Comparison of ENCODE assay signal across 11 cellular contexts in genomic region chrX:38880460-38880859, GRCh38.
DNase-seq lines count a peak whose midpoint lies in the region; ATAC-seq and TF ChIP-seq lines count a peak whose summit lies in the region.
"Had no signal": no experiment of that assay in that cellular context is flagged by ENCODE, and none has a peak within 500 bp of the region (broad histone marks: within the 10 kb centered on the region; RNA-seq: fewer than 3 reads in every experiment).

No MANE protein-coding gene starts in this region.

- H3K9me3 Mint-ChIP-seq in HFFc6 (no peaks in the 10 kb centered on the region), memory B cell (no peaks in the 10 kb centered on the region)

- in situ Hi-C loops in astrocyte of the spinal cord (cut with HindIII; ENCODE audit: low sequenced_read_pairs), result no loop called here

- peak overlapping the region in 10 of 11 experiments; percentile 23 to 76 (median 68); a peak in 18 of 22 replicates for H3K9ac ChIP-seq in BLaER1 treated with 17β-estradiol and CSF1 and Interleukin-3, amounts not matched to agents 10 nM and 100 nM

- H3K4me2 ChIP-seq in BLaER1 treated with 17β-estradiol and CSF1 and Interleukin-3, amounts not matched to agents 10 nM and 100 nM, result peak overlapping the region; percentile 79 to 91 (median 87)

- no peak for TF ChIP-seq POLR2A in adrenal gland (IDR thresholded peaks at IDR 0.05)

- intact Hi-C loops in adrenal gland (cut with DNase I), result no loop called here

- H3K36me3 Mint-ChIP-seq in HFFc6 (ENCODE audit: low read depth) (no peaks in the 10 kb centered on the region), memory B cell (no peaks in the 10 kb centered on the region)

- H3K27ac Mint-ChIP-seq in HFFc6 (peak overlapping the region; percentile 73), memory B cell (peak overlapping the region; percentile 97)

- no peaks in the 10 kb centered on the region; a peak in 2 of 22 replicates for H3K36me3 ChIP-seq in BLaER1 treated with 17β-estradiol and CSF1 and Interleukin-3, amounts not matched to agents 10 nM and 100 nM
- H3K36me3 ChIP-seq in adrenal gland (replicated peaks in 1 of 2), result no peaks in the 10 kb centered on the region

- ATAC-seq in memory B cell (ENCODE audit: low read depth) (no peak), GM21576 (IDR thresholded peaks at IDR 0.05; ENCODE audit: unreplicated experiment) (no peak)

- H4K20me1 ChIP-seq in BLaER1 treated with 17β-estradiol and CSF1 and Interleukin-3, amounts not matched to agents 10 nM and 100 nM, result no peaks in the 10 kb centered on the region

- WGBS in adrenal gland, 4 donors, result 54 to 76% (median 67%) methylated on average over 2 of the region's 2 CpGs

- DNase-seq in HFFc6 (peak; percentile 50), astrocyte of the spinal cord (ENCODE audit: low read depth, low spot score) (peak; percentile 21), memory B cell (ENCODE audit: low spot score in 2 of 2) (no peak), NOMO-1 treated with DMSO at 0.1 percent for 48 hours (lab: John Stamatoyannopoulos, UW; ENCODE audit: unreplicated experiment) (no peak), adrenal gland (no peak), mesenteric fat pad (ENCODE audit: low spot score) (no peak)
- DNase-seq: activated T-cell treated with anti-CD3 and anti-CD28 coated beads, Interleukin-2, amount 50 U/mL, for 1 hour; islet precursor cell; retina had no signal

- H3K27me3 Mint-ChIP-seq in HFFc6 (ENCODE audit: insufficient read depth) (no peaks in the 10 kb centered on the region; the same call in 1 of the 2 replicates), memory B cell (no peaks in the 10 kb centered on the region)

- peak overlapping the region in 8 of 10 experiments; percentile 12 to 49 (median 22); a peak in 14 of 20 replicates for H3K4me3 ChIP-seq in BLaER1 treated with 17β-estradiol and CSF1 and Interleukin-3, amounts not matched to agents 10 nM and 100 nM
- H3K4me3 ChIP-seq in astrocyte of the spinal cord (ENCODE audit: low read depth, low read length) (no peak overlapping the region), adrenal gland (no peak overlapping the region)

- H3K27me3 ChIP-seq in BLaER1 treated with 17β-estradiol and CSF1 and Interleukin-3, amounts not matched to agents 10 nM and 100 nM, result no peaks in the 10 kb centered on the region
- peaks cover 6% of the 10 kb centered on the region for H3K27me3 ChIP-seq in adrenal gland

- no peak overlapping the region for H3K4me3 Mint-ChIP-seq in HFFc6
- peak overlapping the region; percentile 64 for H3K4me3 Mint-ChIP-seq in memory B cell

- H3K27ac ChIP-seq in BLaER1 treated with 17β-estradiol and CSF1 and Interleukin-3, amounts not matched to agents 10 nM and 100 nM, result peak overlapping the region; percentile 30 to 95 (median 83); a peak in 21 of 22 replicates
- H3K27ac ChIP-seq in adrenal gland, result no peak overlapping the region

- H3K4me1 Mint-ChIP-seq in HFFc6 (ENCODE audit: low read depth) (peaks cover 33% of the 10 kb centered on the region), memory B cell (peaks cover 25% of the 10 kb centered on the region)

- H3K9me3 ChIP-seq in BLaER1 treated with 17β-estradiol and CSF1 and Interleukin-3, amounts not matched to agents 10 nM and 100 nM (replicated peaks in 1 of 11), result peaks cover 14 to 50% (median 34%) of the 10 kb centered on the region in 11 experiments; a peak in 19 of 22 replicates
- no peaks in the 10 kb centered on the region for H3K9me3 ChIP-seq in adrenal gland (replicated peaks in 1 of 3)

- no peak for TF ChIP-seq CTCF in HFFc6 (IDR thresholded peaks at IDR 0.05)
- TF ChIP-seq CTCF in astrocyte of the spinal cord (IDR thresholded peaks at IDR 0.05; ENCODE audit: low read depth, low read length), result no peak
- no peak for TF ChIP-seq CTCF in adrenal gland (IDR thresholded peaks at IDR 0.05)

- H3K4me1 ChIP-seq in BLaER1 treated with 17β-estradiol and CSF1 and Interleukin-3, amounts not matched to agents 10 nM and 100 nM, result peaks cover 46 to 75% (median 63%) of the 10 kb centered on the region in 10 experiments
- H3K4me1 ChIP-seq in adrenal gland (replicated peaks in 1 of 2), result no peaks in the 10 kb centered on the region

Comparison
In these comparisons a context has a peak if more than half of its experiments do, and no peak if none do; other contexts are left out.
1. H3K27ac ChIP-seq: peak in BLaER1 treated with 17β-estradiol and CSF1 and Interleukin-3, amounts not matched to agents 10 nM and 100 nM (11 of 11); none in adrenal gland (0 of 5).
2. H3K4me3 ChIP-seq: peak in BLaER1 treated with 17β-estradiol and CSF1 and Interleukin-3, amounts not matched to agents 10 nM and 100 nM (8 of 10); none in astrocyte of the spinal cord (single experiment) and adrenal gland (0 of 4).
3. DNase-seq: peak in HFFc6 (single experiment) and astrocyte of the spinal cord (single experiment); none in memory B cell (0 of 2), NOMO-1 treated with DMSO at 0.1 percent for 48 hours (single experiment), adrenal gland (0 of 7) and mesenteric fat pad (single experiment).